In genomic region chr5:68247627-68248026, GRCh38 we compare ENCODE assay signal across 17 cellular contexts.
"Had no signal": no experiment of that assay in that cellular context is flagged by ENCODE, and none has a peak within 500 bp of the region (broad histone marks: within the 10 kb centered on the region; RNA-seq: fewer than 3 reads in every experiment).

No MANE protein-coding gene starts in this region.

- H3K36me3 ChIP-seq: colonic mucosa, neutrophil had no signal

- H3K9me3 ChIP-seq: colonic mucosa, neutrophil, tibial artery had no signal

- H3K4me3 ChIP-seq: colonic mucosa, hepatocyte, tibial artery had no signal

- H3K27me3 ChIP-seq: colonic mucosa, hepatocyte, neutrophil, tibial artery had no signal

- DNase-seq: cerebellar nuclear complex; colonic mucosa; dermis blood vessel endothelial cell; erythroblast; foreskin melanocyte; head of caudate nucleus; kidney; left colon; mesendoderm; naive B cell; stimulated activated CD8-positive, alpha-beta memory T cell treated with anti-CD3 and anti-CD28 coated beads, Interleukin-4, amount 100 ng/mL, for 48 hours; tibial artery had no signal

- H3K4me1 ChIP-seq: colonic mucosa had no signal

- H3K9me3 Mint-ChIP-seq: naive B cell; stimulated activated effector memory CD8-positive, alpha-beta T cell treated with anti-CD3 and anti-CD28 coated beads, Interleukin-12 subunit alpha, Interleukin-12 subunit beta, amount 100 ng/mL, for 72 hours; stimulated activated naive CD8-positive, alpha-beta T cell treated with anti-CD3 and anti-CD28 coated beads, Interleukin-15, Interleukin-2, amounts not matched to agents 100 ng/mL and 50 ng/mL, for 24 hours had no signal

- H3K27ac Mint-ChIP-seq: stimulated activated naive CD8-positive, alpha-beta T cell treated with anti-CD3 and anti-CD28 coated beads, Interleukin-15, Interleukin-2, amounts not matched to agents 100 ng/mL and 50 ng/mL, for 24 hours had no signal

- ATAC-seq: left colon; sciatic nerve; stimulated activated effector memory CD8-positive, alpha-beta T cell treated with anti-CD3 and anti-CD28 coated beads, Interleukin-12 subunit alpha, Interleukin-12 subunit beta, amount 100 ng/mL, for 72 hours had no signal

- H3K27ac ChIP-seq: colonic mucosa, hepatocyte, neutrophil, tibial artery had no signal

- H3K36me3 Mint-ChIP-seq: naive B cell; stimulated activated effector memory CD8-positive, alpha-beta T cell treated with anti-CD3 and anti-CD28 coated beads, Interleukin-12 subunit alpha, Interleukin-12 subunit beta, amount 100 ng/mL, for 72 hours had no signal

- H3K27me3 Mint-ChIP-seq: naive B cell; stimulated activated naive CD8-positive, alpha-beta T cell treated with anti-CD3 and anti-CD28 coated beads, Interleukin-15, Interleukin-2, amounts not matched to agents 100 ng/mL and 50 ng/mL, for 24 hours had no signal

- H3K4me3 Mint-ChIP-seq: naive B cell; stimulated activated effector memory CD8-positive, alpha-beta T cell treated with anti-CD3 and anti-CD28 coated beads, Interleukin-12 subunit alpha, Interleukin-12 subunit beta, amount 100 ng/mL, for 72 hours; stimulated activated naive CD8-positive, alpha-beta T cell treated with anti-CD3 and anti-CD28 coated beads, Interleukin-15, Interleukin-2, amounts not matched to agents 100 ng/mL and 50 ng/mL, for 24 hours had no signal
